In genomic region chr3:40189118-40189517, GRCh38 we compare ENCODE assay signal across 24 cellular contexts.
"Had no signal": no experiment of that assay in that cellular context is flagged by ENCODE, and none has a peak within 500 bp of the region (broad histone marks: within the 10 kb centered on the region; RNA-seq: fewer than 3 reads in every experiment).

No MANE protein-coding gene starts in this region.

- H3K27me3 ChIP-seq: SJCRH30 had no signal

- DNase-seq: Kasumi-1, MM.1S, NCI-H1048, NCI-H1105, NCI-H1417, NCI-H1436 treated with DMSO at 0.1 percent for 48 hours, NCI-H1694, NCI-H187 treated with DMSO at 0.1 percent for 48 hours, NCI-H2029 treated with DMSO at 0.1 percent for 48 hours, NCI-H2107, NCI-H226, NCI-H446, NCI-H510A, NCI-H524 treated with DMSO at 0.1 percent for 48 hours, NCI-H69, NCI-H774, RPMI8226, SHP77, SJCRH30 had no signal

- H3K9me3 ChIP-seq: SJCRH30 had no signal

- H3K4me3 Mint-ChIP-seq: IgD-negative memory B cell had no signal

- H3K27ac ChIP-seq: HL-60, KMS-11, SJCRH30 had no signal

- H3K36me3 Mint-ChIP-seq: IgD-negative memory B cell had no signal

- ATAC-seq: K562, SK-N-SH treated with all-trans-retinoic acid at 6 μM for 48 hours had no signal

- H3K9me3 Mint-ChIP-seq: IgD-negative memory B cell had no signal

- H3K4me3 ChIP-seq: K562, SJCRH30 had no signal

- H3K4me1 ChIP-seq: SJCRH30 had no signal

- H3K27ac Mint-ChIP-seq: IgD-negative memory B cell had no signal
